ENCODE assay signal across 11 cellular contexts in genomic region chr18:46899274-46899948, GRCh38. TPM values are rescaled to one million over a fixed set of nuclear protein-coding genes. Genes with fewer than 3 reads are reported as not detected.
DNase-seq lines count a peak whose midpoint lies in the region; ATAC-seq lines count a peak whose summit lies in the region.
"Had no signal": no experiment of that assay in that cellular context is flagged by ENCODE, and none has a peak within 500 bp of the region (broad histone marks: within the 10 kb centered on the region; RNA-seq: fewer than 3 reads in every experiment).

No MANE protein-coding gene starts in this region.

- peaks cover 0 to 2% (median 0%) of the 10 kb centered on the region in 8 donors for H3K9me3 Mint-ChIP-seq in CD4-positive, alpha-beta memory T cell

- H3K36me3 Mint-ChIP-seq in CD4-positive, alpha-beta memory T cell: peaks cover 24 to 31% of the 10 kb centered on the region in 2 donors

- H3K27me3 Mint-ChIP-seq in CD4-positive, alpha-beta memory T cell: no peaks in the 10 kb centered on the region

- peaks cover 4% of the 10 kb centered on the region for H3K36me3 ChIP-seq in iPS-18a (ENCODE audit: control insufficient read depth, low read depth, low read length)
- H3K36me3 ChIP-seq in CD4-positive, alpha-beta memory T cell (ENCODE audit: insufficient read depth, low read length): no peaks in the 10 kb centered on the region

- H3K9ac ChIP-seq in iPS-18a (ENCODE audit: low read length): no peak overlapping the region

- H3K9me3 ChIP-seq in iPS-18a (ENCODE audit: control insufficient read depth, low read depth, low read length): no peaks in the 10 kb centered on the region
- no peaks in the 10 kb centered on the region for H3K9me3 ChIP-seq in CD4-positive, alpha-beta memory T cell (ENCODE audit: control insufficient read depth in 1 of 2, low read length in 2 of 2)

- ATAC-seq in GM18858 (IDR thresholded peaks at IDR 0.05; ENCODE audit: unreplicated experiment) (peak; percentile 91), GM21737 (IDR thresholded peaks at IDR 0.05; ENCODE audit: unreplicated experiment) (peak; percentile 84), HG03442 (IDR thresholded peaks at IDR 0.05; ENCODE audit: unreplicated experiment) (peak; percentile 70), HG03521 (IDR thresholded peaks at IDR 0.05; ENCODE audit: unreplicated experiment) (no peak)

- POLR2A ChIA-PET in CD4-positive, alpha-beta memory T cell (lab: Charles Lee; ENCODE audit: partially characterized antibody): no interaction called here

- H3K4me1 ChIP-seq in iPS-18a (ENCODE audit: control insufficient read depth, low read depth, low read length): peaks cover 16% of the 10 kb centered on the region
- H3K4me1 ChIP-seq in CD4-positive, alpha-beta memory T cell (ENCODE audit: insufficient read depth, low read length): no peaks in the 10 kb centered on the region

- CTCF ChIA-PET in CD4-positive, alpha-beta memory T cell (lab: Charles Lee; ENCODE audit: partially characterized antibody): no interaction called here

- no peaks in the 10 kb centered on the region for H3K27me3 ChIP-seq in iPS-18a (ENCODE audit: control insufficient read depth, insufficient read depth, low read length)
- H3K27me3 ChIP-seq in CD4-positive, alpha-beta memory T cell (ENCODE audit: insufficient read depth, low read length): no peaks in the 10 kb centered on the region

- H3K4me1 Mint-ChIP-seq in CD4-positive, alpha-beta memory T cell: peaks cover 0 to 17% (median 14%) of the 10 kb centered on the region in 4 donors

- no peak overlapping the region for H3K27ac Mint-ChIP-seq in CD4-positive, alpha-beta memory T cell

- intact Hi-C loops in CD4-positive, alpha-beta memory T cell (cut with micrococcal nuclease): no loop called here

- peak overlapping the region; percentile 35 for H3K27ac ChIP-seq in iPS-18a (ENCODE audit: low read length)
- no peak overlapping the region for H3K27ac ChIP-seq in CD4-positive, alpha-beta memory T cell (ENCODE audit: low read depth, low read length)

- H3K4me3 Mint-ChIP-seq in CD4-positive, alpha-beta memory T cell: no peak overlapping the region

- no peak for DNase-seq in CD4-positive, alpha-beta memory T cell
- DNase-seq in NCI-H1436 treated with DMSO at 0.1 percent for 48 hours (lab: John Stamatoyannopoulos, UW) (no peak), DMS79 (lab: John Stamatoyannopoulos, UW) (no peak)
- DNase-seq: activated CD4-positive, CD25-positive, alpha-beta regulatory T cell; Calu3; midbrain had no signal

- no peak overlapping the region for H3K4me3 ChIP-seq in iPS-18a (ENCODE audit: low read length)
- H3K4me3 ChIP-seq in CD4-positive, alpha-beta memory T cell (ENCODE audit: low read length in 2 of 2): no peak overlapping the region

RNA-seq across cellular contexts. Expression of gene PIAS2, which starts 17.9 kb away (rescaled TPM):
- total RNA-seq in CD4-positive, alpha-beta memory T cell: 10 to 100 TPM; 36.2 to 38.3 TPM
- 10 to 100 TPM; 18.6 to 20.3 TPM for polyA plus RNA-seq in CD4-positive, alpha-beta memory T cell

RNA-seq across cellular contexts. Expression of gene KATNAL2, which starts 18.0 kb away (rescaled TPM):
- total RNA-seq in CD4-positive, alpha-beta memory T cell: 1 to 10 TPM in 1 of 2 experiments, under 1 TPM in 1; 0.94 to 2.1 TPM
- polyA plus RNA-seq in CD4-positive, alpha-beta memory T cell: not detected
